7 cellular contexts compared by ENCODE assay signal in the genomic region with DNA sequence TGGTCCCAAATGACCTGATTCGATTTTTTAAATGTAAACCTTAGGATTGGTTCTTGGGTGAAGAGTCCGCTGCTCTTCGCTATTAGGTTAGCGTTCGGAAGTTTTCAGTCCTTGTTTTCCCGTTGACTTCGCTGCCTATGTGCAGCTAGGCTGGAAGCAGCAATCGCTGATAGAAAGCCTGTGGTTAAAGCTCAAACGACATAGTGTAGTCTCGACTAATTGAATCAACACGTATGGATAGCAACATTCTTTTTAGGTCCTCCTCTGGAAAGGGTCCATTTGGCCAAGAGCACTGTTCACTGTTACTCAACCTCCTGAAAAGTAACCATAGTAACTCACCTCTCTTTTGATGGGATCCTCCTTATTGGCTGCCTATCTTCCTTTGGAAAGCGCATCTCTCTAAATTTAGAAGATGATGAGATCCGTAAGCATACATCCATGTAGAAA.
DNase-seq lines count a peak whose midpoint lies in the region; FAIRE-seq and TF ChIP-seq lines count a peak whose summit lies in the region.

No MANE protein-coding gene starts in this region.

- H3K27me3 ChIP-seq in fibroblast of lung (ENCODE audit: control insufficient read depth, insufficient read depth, low read length) (peaks cover 21% of the 10 kb centered on the region), prostate gland (replicated peaks; ENCODE audit: insufficient read depth) (peaks cover 4% of the 10 kb centered on the region), uterus (peaks cover 0 to 30% of the 10 kb centered on the region in 2 donors)

- H3K27ac ChIP-seq in fibroblast of lung (ENCODE audit: insufficient read depth, low read length) = no peak overlapping the region
- no peak overlapping the region for H3K27ac ChIP-seq in prostate gland
- no peak overlapping the region for H3K27ac ChIP-seq in uterus

- no peak overlapping the region for H3K9ac ChIP-seq in fibroblast of lung (ENCODE audit: insufficient read depth, low read length)

- H3K4me1 ChIP-seq in fibroblast of lung (ENCODE audit: control insufficient read depth, extremely low read depth, insufficient read depth, low read length) (no peaks in the 10 kb centered on the region), prostate gland (replicated peaks) (no peaks in the 10 kb centered on the region), uterus (peaks cover 0 to 4% of the 10 kb centered on the region in 2 donors)

- H3K9me3 ChIP-seq in fibroblast of lung (ENCODE audit: control insufficient read depth, insufficient read depth, low read depth, low read length) (no peaks in the 10 kb centered on the region), prostate gland (no peaks in the 10 kb centered on the region), uterus (no peaks in the 10 kb centered on the region)

- intact Hi-C loops in prostate gland (cut with DNase I) (no loop called here), uterus (cut with DNase I; ENCODE audit: low total_unique reads) (no loop called here)

- peaks cover 2% of the 10 kb centered on the region for H4K20me1 ChIP-seq in fibroblast of lung (ENCODE audit: control insufficient read depth, extremely low read depth, insufficient read depth, low read length)

- DNase-seq in NCI-H345 (lab: John Stamatoyannopoulos, UW) (peak; percentile 38), fibroblast of lung (ENCODE audit: low read depth in 2 of 2) (peak; percentile 1 to 7), prostate gland (ENCODE audit: low spot score) (no peak), D721Med (ENCODE audit: insufficient read length, low spot score) (no peak), DMS79 (lab: John Stamatoyannopoulos, UW) (no peak), uterus (no peak)

- no peaks in the 10 kb centered on the region for H3K36me3 ChIP-seq in fibroblast of lung (ENCODE audit: control insufficient read depth, insufficient read depth, low read length)
- no peaks in the 10 kb centered on the region for H3K36me3 ChIP-seq in prostate gland
- H3K36me3 ChIP-seq in uterus = no peaks in the 10 kb centered on the region

- no peak for TF ChIP-seq CTCF in fibroblast of lung (conservative IDR thresholded peaks at IDR 0.05 in 1 of 2, IDR thresholded peaks at IDR 0.05 in 1 of 2; ENCODE audit: low read depth in 1 of 2, low read length in 2 of 2)
- TF ChIP-seq CTCF in prostate gland (IDR thresholded peaks at IDR 0.05) = no peak
- no peak for TF ChIP-seq CTCF in D721Med (IDR thresholded peaks at IDR 0.05; ENCODE audit: insufficient read depth, missing control alignments)
- no peak for TF ChIP-seq CTCF in uterus (IDR thresholded peaks at IDR 0.05)

- TF ChIP-seq POLR2A in prostate gland (IDR thresholded peaks at IDR 0.05) (no peak), uterus (IDR thresholded peaks at IDR 0.05) (no peak)

- H3K4me2 ChIP-seq in fibroblast of lung (ENCODE audit: extremely low read depth, insufficient read depth, low read length) = peak overlapping the region; percentile 73

- no peaks in the 10 kb centered on the region for H3K79me2 ChIP-seq in fibroblast of lung (ENCODE audit: control insufficient read depth, insufficient read depth, low read length)

- WGBS in prostate gland = 17% methylated on average over 13 of the region's 13 CpGs

- H3K4me3 ChIP-seq in GM08714 (ENCODE audit: low read length) (peak overlapping the region; percentile 30; the same call in 1 of the 2 replicates), fibroblast of lung (replicated peaks in 1 of 4; ENCODE audit: control extremely low read depth in 1 of 4, insufficient read depth in 1 of 4, low read depth in 3 of 4, low read length in 4 of 4) (peak overlapping the region in 2 of 4 experiments; percentile 51 to 61), prostate gland (peak overlapping the region; percentile 4 to 7), uterus (no peak overlapping the region)

- no peak for FAIRE-seq in D721Med (lab: Jason Lieb, UNC)

- H2AFZ ChIP-seq in fibroblast of lung (ENCODE audit: low read length) = no peak overlapping the region

Comparison
In these comparisons a context has a peak if more than half of its experiments do, and no peak if none do; other contexts are left out.
1. H3K4me3 ChIP-seq: peak in GM08714 (single experiment) and prostate gland (2 of 2); none in uterus (0 of 2).
2. DNase-seq: peak in NCI-H345 (single experiment) and fibroblast of lung (2 of 2); none in prostate gland (single experiment), D721Med (single experiment), DMS79 (single experiment) and uterus (0 of 2).